8 cellular contexts compared by ENCODE assay signal in the genomic region with DNA sequence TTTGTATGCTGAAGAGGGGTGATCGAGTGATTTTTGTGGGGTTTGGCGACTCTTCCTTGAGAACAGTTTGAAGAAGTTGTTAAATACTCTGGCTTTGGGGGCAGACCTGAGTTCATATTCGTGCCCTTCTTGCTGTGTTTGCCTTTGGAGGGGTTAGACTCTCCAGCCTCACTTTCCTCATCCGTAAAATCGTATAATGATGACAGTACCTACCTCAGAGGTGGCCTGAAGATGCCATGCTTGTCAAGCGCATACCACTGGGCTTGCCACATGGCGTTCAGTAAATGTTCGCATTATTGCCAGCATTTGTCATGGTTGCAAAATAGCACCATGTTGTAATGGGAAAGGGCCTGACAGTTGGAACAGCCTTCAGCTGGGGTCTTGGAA. TPM values are rescaled to one million over a fixed set of nuclear protein-coding genes. Genes with fewer than 3 reads are reported as not detected.
DNase-seq lines count a peak whose midpoint lies in the region; ATAC-seq and TF ChIP-seq lines count a peak whose summit lies in the region.

No MANE protein-coding gene starts in this region.

- TF ChIP-seq POLR2A in breast epithelium (IDR thresholded peaks at IDR 0.05) = no peak

- H3K9me3 ChIP-seq in breast epithelium = no peaks in the 10 kb centered on the region

- peak overlapping the region; percentile 61 to 94 for H3K27ac ChIP-seq in breast epithelium

- DNase-seq in activated T-cell treated with anti-CD3 and anti-CD28 coated beads for 1 hour (ENCODE audit: low read depth) (peak; percentile 9), activated T-cell treated with anti-CD3 and anti-CD28 coated beads for 4 hours (no peak), SIG-M5 treated with dmso at 0.1 percent for 504 hours (lab: John Stamatoyannopoulos, UW; ENCODE audit: unreplicated experiment) (peak; percentile 80), breast epithelium (ENCODE audit: low spot score in 2 of 2) (no peak), kidney epithelial cell (ENCODE audit: low read depth) (no peak), NCI-H2227 (lab: John Stamatoyannopoulos, UW; ENCODE audit: unreplicated experiment) (no peak)
- DNase-seq in stimulated activated naive CD4-positive, alpha-beta T cell treated with Interleukin-2 at 50 U/mL for 16 hours (lab: John Stamatoyannopoulos, UW) = peak; percentile 25

- no peaks in the 10 kb centered on the region for H3K36me3 ChIP-seq in breast epithelium
- H3K36me3 ChIP-seq in kidney epithelial cell (ENCODE audit: control insufficient read depth, insufficient read depth, low read length) = no peaks in the 10 kb centered on the region

- H3K4me3 ChIP-seq in breast epithelium (peak overlapping the region; percentile 90 to 99 (median 96)), kidney epithelial cell (ENCODE audit: low read depth, low read length) (peak overlapping the region; percentile 93)

- no peak for ATAC-seq in HG03469 (IDR thresholded peaks at IDR 0.05; ENCODE audit: unreplicated experiment)

- intact Hi-C loops in breast epithelium (cut with DNase I; ENCODE audit: low total_unique reads) = no loop called here

- H3K27me3 ChIP-seq in breast epithelium = no peaks in the 10 kb centered on the region
- H3K27me3 ChIP-seq in kidney epithelial cell (ENCODE audit: control insufficient read depth, insufficient read depth, low read length) = no peaks in the 10 kb centered on the region

- no peaks in the 10 kb centered on the region for H3K4me1 ChIP-seq in breast epithelium

- TF ChIP-seq CTCF in breast epithelium (IDR thresholded peaks at IDR 0.05) = no peak
- no peak for TF ChIP-seq CTCF in kidney epithelial cell (IDR thresholded peaks at IDR 0.05; ENCODE audit: insufficient read depth, low read length, poor library complexity, severe bottlenecking)

RNA-seq across cellular contexts. Expression of gene STK17A, which starts 1.3 kb away (rescaled TPM):
- total RNA-seq in breast epithelium = 10 to 100 TPM; 13.3 to 24.3 (median 24.1) TPM
- 12.8 and 14.0 TPM in 2 replicates for total RNA-seq in kidney epithelial cell

Comparison
In these comparisons a context has a peak if more than half of its experiments do, and no peak if none do; other contexts are left out.
1. DNase-seq: peak in activated T-cell treated with anti-CD3 and anti-CD28 coated beads for 1 hour (single experiment), SIG-M5 treated with dmso at 0.1 percent for 504 hours (single experiment) and stimulated activated naive CD4-positive, alpha-beta T cell treated with Interleukin-2 at 50 U/mL for 16 hours (single experiment); none in activated T-cell treated with anti-CD3 and anti-CD28 coated beads for 4 hours (single experiment), breast epithelium (0 of 2), kidney epithelial cell (single experiment) and NCI-H2227 (single experiment).